ENCODE assay signal across 23 cellular contexts in genomic region chr5:91168859-91169258, GRCh38.
"Had no signal": no experiment of that assay in that cellular context is flagged by ENCODE, and none has a peak within 500 bp of the region (broad histone marks: within the 10 kb centered on the region; RNA-seq: fewer than 3 reads in every experiment).

No MANE protein-coding gene starts in this region.

- H3K27me3 Mint-ChIP-seq: activated CD4-positive, alpha-beta T cell treated with anti-CD3 and anti-CD28 coated beads, Interleukin-2, amount 10 ng/mL, durations not matched to agents 24 days and 14 days; activated naive CD4-positive, alpha-beta T cell treated with anti-CD3 and anti-CD28 coated beads, Interleukin-2, amount 10 ng/mL, durations not matched to agents 7 days and 5 days had no signal

- H3K4me3 ChIP-seq: breast epithelium, colonic mucosa had no signal

- H3K27me3 ChIP-seq: breast epithelium, colonic mucosa had no signal

- H3K36me3 Mint-ChIP-seq: activated naive CD4-positive, alpha-beta T cell treated with anti-CD3 and anti-CD28 coated beads, Interleukin-2, amount 10 ng/mL, durations not matched to agents 7 days and 5 days; WTC11 had no signal

- H3K27ac ChIP-seq: breast epithelium, colonic mucosa had no signal

- DNase-seq: activated CD4-positive, alpha-beta T cell treated with anti-CD3 and anti-CD28 coated beads, Interleukin-2, amount 10 ng/mL, durations not matched to agents 24 days and 14 days; activated CD4-positive, alpha-beta T cell treated with anti-CD3 and anti-CD28 coated beads, Interleukin-2, amount 50 U/mL, for 48 hours; activated CD4-positive, CD25-positive, alpha-beta regulatory T cell treated with anti-CD3 and anti-CD28 coated beads, Interleukin-2, amount 50 U/mL, for 72 hours; activated gamma-delta T cell treated with Interleukin-2 at 50 U/mL for 16 hours; activated naive CD4-positive, alpha-beta T cell treated with anti-CD3 and anti-CD28 coated beads, Interleukin-2, amount 10 ng/mL, durations not matched to agents 7 days and 5 days; activated T-cell treated with anti-CD3 and anti-CD28 coated beads for 4 hours; activated T-cell treated with anti-CD3 and anti-CD28 coated beads, Interleukin-2, amount 50 U/mL, for 48 hours; aorta; caudate nucleus; colonic mucosa; NCI-H1092; NCI-H1417; NCI-H1930; NCI-H2171; NCI-H226; NCI-H526; NCI-H82; SIG-M5; T-helper 17 cell; T-helper 9 cell had no signal

- H3K36me3 ChIP-seq: breast epithelium, colonic mucosa had no signal

- H3K4me3 Mint-ChIP-seq: activated CD4-positive, alpha-beta T cell treated with anti-CD3 and anti-CD28 coated beads, Interleukin-2, amount 10 ng/mL, durations not matched to agents 24 days and 14 days; activated naive CD4-positive, alpha-beta T cell treated with anti-CD3 and anti-CD28 coated beads, Interleukin-2, amount 10 ng/mL, durations not matched to agents 7 days and 5 days; activated T-helper 17 cell treated with anti-CD3 and anti-CD28 coated beads, Interleukin-2, amount 50 U/mL, for 72 hours; T-helper 17 cell; WTC11 had no signal

- H3K4me1 ChIP-seq: colonic mucosa had no signal

- H3K9me3 ChIP-seq: breast epithelium, colonic mucosa had no signal

- H3K27ac Mint-ChIP-seq: activated CD4-positive, alpha-beta T cell treated with anti-CD3 and anti-CD28 coated beads, Interleukin-2, amount 10 ng/mL, durations not matched to agents 24 days and 14 days; activated naive CD4-positive, alpha-beta T cell treated with anti-CD3 and anti-CD28 coated beads, Interleukin-2, amount 10 ng/mL, durations not matched to agents 7 days and 5 days; T-helper 17 cell; WTC11 had no signal

- H3K9me3 Mint-ChIP-seq: activated CD4-positive, alpha-beta T cell treated with anti-CD3 and anti-CD28 coated beads, Interleukin-2, amount 10 ng/mL, durations not matched to agents 24 days and 14 days; activated naive CD4-positive, alpha-beta T cell treated with anti-CD3 and anti-CD28 coated beads, Interleukin-2, amount 10 ng/mL, durations not matched to agents 7 days and 5 days; activated T-helper 17 cell treated with anti-CD3 and anti-CD28 coated beads, Interleukin-2, amount 50 U/mL, for 72 hours; WTC11 had no signal

- ATAC-seq: activated T-helper 17 cell treated with anti-CD3 and anti-CD28 coated beads, Interleukin-2, amount 50 U/mL, for 72 hours; T-helper 17 cell; WTC11 had no signal

- H3K4me1 Mint-ChIP-seq: activated naive CD4-positive, alpha-beta T cell treated with anti-CD3 and anti-CD28 coated beads, Interleukin-2, amount 10 ng/mL, durations not matched to agents 7 days and 5 days; T-helper 17 cell had no signal
